In genomic region chr16:30351586-30352419, GRCh38 we compare ENCODE assay signal across 1 cellular context.
TF ChIP-seq lines count a peak whose summit lies in the region.

No MANE protein-coding gene starts in this region.

TF ChIP-seq in HepG2, 621 proteins besides CTCF, POLR2A, EP300 and RAD21 (continued from another document and continues in another):
- TF ChIP-seq HIC2 (CRISPR knock-in tag; IDR thresholded peaks at IDR 0.05; ENCODE audit: low read depth) (no peak), ZNF446 (CRISPR knock-in tag; IDR thresholded peaks at IDR 0.05) (no peak), ZNF776 (CRISPR knock-in tag; IDR thresholded peaks at IDR 0.05) (no peak), ZNF792 (CRISPR knock-in tag; IDR thresholded peaks at IDR 0.05) (no peak), MLX (CRISPR knock-in tag; IDR thresholded peaks at IDR 0.05) (no peak), ISX (CRISPR knock-in tag; conservative IDR thresholded peaks at IDR 0.05) (no peak), KDM2A (CRISPR knock-in tag; IDR thresholded peaks at IDR 0.05; ENCODE audit: borderline replicate concordance, low read depth) (no peak), GATAD1 (CRISPR knock-in tag; IDR thresholded peaks at IDR 0.05) (no peak), PRMT3 (CRISPR knock-in tag; IDR thresholded peaks at IDR 0.05; ENCODE audit: borderline replicate concordance, low read depth) (no peak), ZNF331 (CRISPR knock-in tag; IDR thresholded peaks at IDR 0.05) (no peak), SIX1 (CRISPR knock-in tag; IDR thresholded peaks at IDR 0.05; ENCODE audit: borderline replicate concordance) (no peak), ZNF572 (CRISPR knock-in tag; IDR thresholded peaks at IDR 0.05) (no peak), ZFP62 (CRISPR knock-in tag; IDR thresholded peaks at IDR 0.05) (no peak), AGO2 (optimal IDR thresholded peaks at IDR 0.05; ENCODE audit: low read depth, low read length) (peak; percentile 74), ZSCAN30 (CRISPR knock-in tag; IDR thresholded peaks at IDR 0.05) (no peak), ZXDC (CRISPR knock-in tag; IDR thresholded peaks at IDR 0.05) (no peak), ARID4A (CRISPR knock-in tag; IDR thresholded peaks at IDR 0.05; ENCODE audit: borderline replicate concordance) (no peak)
- TF ChIP-seq, protein P1, sequence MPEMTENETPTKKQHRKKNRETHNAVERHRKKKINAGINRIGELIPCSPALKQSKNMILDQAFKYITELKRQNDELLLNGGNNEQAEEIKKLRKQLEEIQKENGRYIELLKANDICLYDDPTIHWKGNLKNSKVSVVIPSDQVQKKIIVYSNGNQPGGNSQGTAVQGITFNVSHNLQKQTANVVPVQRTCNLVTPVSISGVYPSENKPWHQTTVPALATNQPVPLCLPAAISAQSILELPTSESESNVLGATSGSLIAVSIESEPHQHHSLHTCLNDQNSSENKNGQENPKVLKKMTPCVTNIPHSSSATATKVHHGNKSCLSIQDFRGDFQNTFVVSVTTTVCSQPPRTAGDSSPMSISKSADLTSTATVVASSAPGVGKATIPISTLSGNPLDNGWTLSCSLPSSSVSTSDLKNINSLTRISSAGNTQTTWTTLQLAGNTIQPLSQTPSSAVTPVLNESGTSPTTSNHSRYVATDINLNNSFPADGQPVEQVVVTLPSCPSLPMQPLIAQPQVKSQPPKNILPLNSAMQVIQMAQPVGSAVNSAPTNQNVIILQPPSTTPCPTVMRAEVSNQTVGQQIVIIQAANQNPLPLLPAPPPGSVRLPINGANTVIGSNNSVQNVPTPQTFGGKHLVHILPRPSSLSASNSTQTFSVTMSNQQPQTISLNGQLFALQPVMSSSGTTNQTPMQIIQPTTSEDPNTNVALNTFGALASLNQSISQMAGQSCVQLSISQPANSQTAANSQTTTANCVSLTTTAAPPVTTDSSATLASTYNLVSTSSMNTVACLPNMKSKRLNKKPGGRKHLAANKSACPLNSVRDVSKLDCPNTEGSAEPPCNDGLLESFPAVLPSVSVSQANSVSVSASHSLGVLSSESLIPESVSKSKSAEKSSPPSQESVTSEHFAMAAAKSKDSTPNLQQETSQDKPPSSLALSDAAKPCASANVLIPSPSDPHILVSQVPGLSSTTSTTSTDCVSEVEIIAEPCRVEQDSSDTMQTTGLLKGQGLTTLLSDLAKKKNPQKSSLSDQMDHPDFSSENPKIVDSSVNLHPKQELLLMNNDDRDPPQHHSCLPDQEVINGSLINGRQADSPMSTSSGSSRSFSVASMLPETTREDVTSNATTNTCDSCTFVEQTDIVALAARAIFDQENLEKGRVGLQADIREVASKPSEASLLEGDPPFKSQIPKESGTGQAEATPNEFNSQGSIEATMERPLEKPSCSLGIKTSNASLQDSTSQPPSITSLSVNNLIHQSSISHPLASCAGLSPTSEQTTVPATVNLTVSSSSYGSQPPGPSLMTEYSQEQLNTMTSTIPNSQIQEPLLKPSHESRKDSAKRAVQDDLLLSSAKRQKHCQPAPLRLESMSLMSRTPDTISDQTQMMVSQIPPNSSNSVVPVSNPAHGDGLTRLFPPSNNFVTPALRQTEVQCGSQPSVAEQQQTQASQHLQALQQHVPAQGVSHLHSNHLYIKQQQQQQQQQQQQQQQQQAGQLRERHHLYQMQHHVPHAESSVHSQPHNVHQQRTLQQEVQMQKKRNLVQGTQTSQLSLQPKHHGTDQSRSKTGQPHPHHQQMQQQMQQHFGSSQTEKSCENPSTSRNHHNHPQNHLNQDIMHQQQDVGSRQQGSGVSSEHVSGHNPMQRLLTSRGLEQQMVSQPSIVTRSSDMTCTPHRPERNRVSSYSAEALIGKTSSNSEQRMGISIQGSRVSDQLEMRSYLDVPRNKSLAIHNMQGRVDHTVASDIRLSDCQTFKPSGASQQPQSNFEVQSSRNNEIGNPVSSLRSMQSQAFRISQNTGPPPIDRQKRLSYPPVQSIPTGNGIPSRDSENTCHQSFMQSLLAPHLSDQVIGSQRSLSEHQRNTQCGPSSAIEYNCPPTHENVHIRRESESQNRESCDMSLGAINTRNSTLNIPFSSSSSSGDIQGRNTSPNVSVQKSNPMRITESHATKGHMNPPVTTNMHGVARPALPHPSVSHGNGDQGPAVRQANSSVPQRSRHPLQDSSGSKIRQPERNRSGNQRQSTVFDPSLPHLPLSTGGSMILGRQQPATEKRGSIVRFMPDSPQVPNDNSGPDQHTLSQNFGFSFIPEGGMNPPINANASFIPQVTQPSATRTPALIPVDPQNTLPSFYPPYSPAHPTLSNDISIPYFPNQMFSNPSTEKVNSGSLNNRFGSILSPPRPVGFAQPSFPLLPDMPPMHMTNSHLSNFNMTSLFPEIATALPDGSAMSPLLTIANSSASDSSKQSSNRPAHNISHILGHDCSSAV (CRISPR knock-in tag; IDR thresholded peaks at IDR 0.05; ENCODE audit: borderline replicate concordance), result no peak
- TF ChIP-seq, protein P2, sequence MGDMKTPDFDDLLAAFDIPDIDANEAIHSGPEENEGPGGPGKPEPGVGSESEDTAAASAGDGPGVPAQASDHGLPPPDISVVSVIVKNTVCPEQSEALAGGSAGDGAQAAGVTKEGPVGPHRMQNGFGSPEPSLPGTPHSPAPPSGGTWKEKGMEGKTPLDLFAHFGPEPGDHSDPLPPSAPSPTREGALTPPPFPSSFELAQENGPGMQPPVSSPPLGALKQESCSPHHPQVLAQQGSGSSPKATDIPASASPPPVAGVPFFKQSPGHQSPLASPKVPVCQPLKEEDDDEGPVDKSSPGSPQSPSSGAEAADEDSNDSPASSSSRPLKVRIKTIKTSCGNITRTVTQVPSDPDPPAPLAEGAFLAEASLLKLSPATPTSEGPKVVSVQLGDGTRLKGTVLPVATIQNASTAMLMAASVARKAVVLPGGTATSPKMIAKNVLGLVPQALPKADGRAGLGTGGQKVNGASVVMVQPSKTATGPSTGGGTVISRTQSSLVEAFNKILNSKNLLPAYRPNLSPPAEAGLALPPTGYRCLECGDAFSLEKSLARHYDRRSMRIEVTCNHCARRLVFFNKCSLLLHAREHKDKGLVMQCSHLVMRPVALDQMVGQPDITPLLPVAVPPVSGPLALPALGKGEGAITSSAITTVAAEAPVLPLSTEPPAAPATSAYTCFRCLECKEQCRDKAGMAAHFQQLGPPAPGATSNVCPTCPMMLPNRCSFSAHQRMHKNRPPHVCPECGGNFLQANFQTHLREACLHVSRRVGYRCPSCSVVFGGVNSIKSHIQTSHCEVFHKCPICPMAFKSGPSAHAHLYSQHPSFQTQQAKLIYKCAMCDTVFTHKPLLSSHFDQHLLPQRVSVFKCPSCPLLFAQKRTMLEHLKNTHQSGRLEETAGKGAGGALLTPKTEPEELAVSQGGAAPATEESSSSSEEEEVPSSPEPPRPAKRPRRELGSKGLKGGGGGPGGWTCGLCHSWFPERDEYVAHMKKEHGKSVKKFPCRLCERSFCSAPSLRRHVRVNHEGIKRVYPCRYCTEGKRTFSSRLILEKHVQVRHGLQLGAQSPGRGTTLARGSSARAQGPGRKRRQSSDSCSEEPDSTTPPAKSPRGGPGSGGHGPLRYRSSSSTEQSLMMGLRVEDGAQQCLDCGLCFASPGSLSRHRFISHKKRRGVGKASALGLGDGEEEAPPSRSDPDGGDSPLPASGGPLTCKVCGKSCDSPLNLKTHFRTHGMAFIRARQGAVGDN (CRISPR knock-in tag; IDR thresholded peaks at IDR 0.05), result no peak; the same call in 1 of the 2 replicates
- TF ChIP-seq, protein P3, sequence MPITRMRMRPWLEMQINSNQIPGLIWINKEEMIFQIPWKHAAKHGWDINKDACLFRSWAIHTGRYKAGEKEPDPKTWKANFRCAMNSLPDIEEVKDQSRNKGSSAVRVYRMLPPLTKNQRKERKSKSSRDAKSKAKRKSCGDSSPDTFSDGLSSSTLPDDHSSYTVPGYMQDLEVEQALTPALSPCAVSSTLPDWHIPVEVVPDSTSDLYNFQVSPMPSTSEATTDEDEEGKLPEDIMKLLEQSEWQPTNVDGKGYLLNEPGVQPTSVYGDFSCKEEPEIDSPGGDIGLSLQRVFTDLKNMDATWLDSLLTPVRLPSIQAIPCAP (CRISPR knock-in tag; IDR thresholded peaks at IDR 0.05; ENCODE audit: low read depth), result no peak
- TF ChIP-seq, protein P4, sequence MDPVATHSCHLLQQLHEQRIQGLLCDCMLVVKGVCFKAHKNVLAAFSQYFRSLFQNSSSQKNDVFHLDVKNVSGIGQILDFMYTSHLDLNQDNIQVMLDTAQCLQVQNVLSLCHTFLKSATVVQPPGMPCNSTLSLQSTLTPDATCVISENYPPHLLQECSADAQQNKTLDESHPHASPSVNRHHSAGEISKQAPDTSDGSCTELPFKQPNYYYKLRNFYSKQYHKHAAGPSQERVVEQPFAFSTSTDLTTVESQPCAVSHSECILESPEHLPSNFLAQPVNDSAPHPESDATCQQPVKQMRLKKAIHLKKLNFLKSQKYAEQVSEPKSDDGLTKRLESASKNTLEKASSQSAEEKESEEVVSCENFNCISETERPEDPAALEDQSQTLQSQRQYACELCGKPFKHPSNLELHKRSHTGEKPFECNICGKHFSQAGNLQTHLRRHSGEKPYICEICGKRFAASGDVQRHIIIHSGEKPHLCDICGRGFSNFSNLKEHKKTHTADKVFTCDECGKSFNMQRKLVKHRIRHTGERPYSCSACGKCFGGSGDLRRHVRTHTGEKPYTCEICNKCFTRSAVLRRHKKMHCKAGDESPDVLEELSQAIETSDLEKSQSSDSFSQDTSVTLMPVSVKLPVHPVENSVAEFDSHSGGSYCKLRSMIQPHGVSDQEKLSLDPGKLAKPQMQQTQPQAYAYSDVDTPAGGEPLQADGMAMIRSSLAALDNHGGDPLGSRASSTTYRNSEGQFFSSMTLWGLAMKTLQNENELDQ (CRISPR knock-in tag; IDR thresholded peaks at IDR 0.05; ENCODE audit: borderline replicate concordance), result no peak
- TF ChIP-seq, protein P5, sequence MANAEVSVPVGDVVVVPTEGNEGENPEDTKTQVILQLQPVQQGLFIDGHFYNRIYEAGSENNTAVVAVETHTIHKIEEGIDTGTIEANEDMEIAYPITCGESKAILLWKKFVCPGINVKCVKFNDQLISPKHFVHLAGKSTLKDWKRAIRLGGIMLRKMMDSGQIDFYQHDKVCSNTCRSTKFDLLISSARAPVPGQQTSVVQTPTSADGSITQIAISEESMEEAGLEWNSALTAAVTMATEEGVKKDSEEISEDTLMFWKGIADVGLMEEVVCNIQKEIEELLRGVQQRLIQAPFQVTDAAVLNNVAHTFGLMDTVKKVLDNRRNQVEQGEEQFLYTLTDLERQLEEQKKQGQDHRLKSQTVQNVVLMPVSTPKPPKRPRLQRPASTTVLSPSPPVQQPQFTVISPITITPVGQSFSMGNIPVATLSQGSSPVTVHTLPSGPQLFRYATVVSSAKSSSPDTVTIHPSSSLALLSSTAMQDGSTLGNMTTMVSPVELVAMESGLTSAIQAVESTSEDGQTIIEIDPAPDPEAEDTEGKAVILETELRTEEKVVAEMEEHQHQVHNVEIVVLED (CRISPR knock-in tag; IDR thresholded peaks at IDR 0.05; ENCODE audit: borderline replicate concordance), result no peak
